ENCODE assay signal across 9 cellular contexts in genomic region chr4:141307241-141307689, GRCh38.
DNase-seq lines count a peak whose midpoint lies in the region; ATAC-seq lines count a peak whose summit lies in the region.
"Had no signal": no experiment of that assay in that cellular context is flagged by ENCODE, and none has a peak within 500 bp of the region (broad histone marks: within the 10 kb centered on the region; RNA-seq: fewer than 3 reads in every experiment).

No MANE protein-coding gene starts in this region.

- no peak overlapping the region for H3K9ac ChIP-seq in BLaER1

- H3K4me3 ChIP-seq in BLaER1: no peak overlapping the region
- H3K4me3 ChIP-seq: SK-N-MC had no signal

- H3K4me2 ChIP-seq in BLaER1: peak overlapping the region; percentile 49

- DNase-seq in NCI-H446 treated with DMSO at 0.1 percent for 48 hours (lab: John Stamatoyannopoulos, UW) (peak; percentile 7), ecto neural progenitor cell (ENCODE audit: low spot score) (peak; percentile 57), medulla oblongata (ENCODE audit: extremely low spot score) (peak; percentile 67)
- peak; percentile 15 to 23 for DNase-seq in activated CD4-positive, alpha-beta T cell treated with anti-CD3 and anti-CD28 coated beads, Interleukin-2, amount 50 U/mL, for 4 hours
- peak; percentile 49 to 50 for DNase-seq in stimulated activated CD8-positive, alpha-beta memory T cell treated with anti-CD3 and anti-CD28 coated beads, Interleukin-15, amount 100 ng/mL, for 48 hours (ENCODE audit: low read depth in 2 of 2)

- H3K9me3 ChIP-seq in BLaER1: no peaks in the 10 kb centered on the region

- H3K27ac ChIP-seq in BLaER1: no peak overlapping the region
- H3K27ac ChIP-seq: SK-N-MC had no signal

- H3K36me3 ChIP-seq in BLaER1: no peaks in the 10 kb centered on the region

- H4K20me1 ChIP-seq in BLaER1: no peaks in the 10 kb centered on the region

- no peaks in the 10 kb centered on the region for H3K27me3 ChIP-seq in BLaER1

- peaks cover 18% of the 10 kb centered on the region for H3K4me1 ChIP-seq in BLaER1

- ATAC-seq in GM19025 (IDR thresholded peaks at IDR 0.05; ENCODE audit: low read depth, unreplicated experiment) (peak; percentile 99), HG03139 (IDR thresholded peaks at IDR 0.05; ENCODE audit: unreplicated experiment) (peak; percentile 99)

Comparison
In these comparisons a context has a peak if more than half of its experiments do, and no peak if none do; other contexts are left out.
1. DNase-seq: peak in every context shown above with its lines; median percentile 67 in medulla oblongata; 57 in ecto neural progenitor cell; 50 in stimulated activated CD8-positive, alpha-beta memory T cell treated with anti-CD3 and anti-CD28 coated beads, Interleukin-15, amount 100 ng/mL, for 48 hours; 19 in activated CD4-positive, alpha-beta T cell treated with anti-CD3 and anti-CD28 coated beads, Interleukin-2, amount 50 U/mL, for 4 hours; 7 in NCI-H446 treated with DMSO at 0.1 percent for 48 hours.